Comparison of ENCODE assay signal across 17 cellular contexts in genomic region chr14:36194645-36195044, GRCh38. TPM values are rescaled to one million over a fixed set of nuclear protein-coding genes. Genes with fewer than 3 reads are reported as not detected.
"Had no signal": no experiment of that assay in that cellular context is flagged by ENCODE, and none has a peak within 500 bp of the region (broad histone marks: within the 10 kb centered on the region; RNA-seq: fewer than 3 reads in every experiment).

No MANE protein-coding gene starts in this region.

- H3K4me1 Mint-ChIP-seq: activated B cell treated with CpG ODN at 0.5 μM for 24 hours; activated CD4-positive, alpha-beta T cell treated with anti-CD3 and anti-CD28 coated beads, Interleukin-2, amount 10 ng/mL, durations not matched to agents 24 days and 14 days; activated T-helper 17 cell treated with anti-CD3 and anti-CD28 coated beads, Interleukin-2, amount 50 U/mL, for 72 hours; neural progenitor cell had no signal

- DNase-seq: activated B cell treated with CpG ODN at 0.5 μM for 24 hours; activated CD4-positive, alpha-beta T cell treated with anti-CD3 and anti-CD28 coated beads, Interleukin-2, amount 10 ng/mL, durations not matched to agents 24 days and 14 days; activated CD8-positive, alpha-beta memory T cell treated with anti-CD3 and anti-CD28 coated beads for 24 hours; activated naive CD4-positive, alpha-beta T cell treated with anti-CD3 and anti-CD28 coated beads for 36 hours; colonic mucosa; esophagus squamous epithelium; foreskin fibroblast; glutamatergic neuron; ovary; stimulated activated CD4-positive, alpha-beta T cell treated with anti-CD3 and anti-CD28 coated beads, Interleukin-4, amount 100 ng/mL, for 4 hours; uterus had no signal

- H3K9me3 Mint-ChIP-seq: activated B cell treated with CpG ODN at 0.5 μM for 24 hours; activated CD4-positive, alpha-beta T cell treated with anti-CD3 and anti-CD28 coated beads, Interleukin-2, amount 10 ng/mL, durations not matched to agents 24 days and 14 days; activated naive CD4-positive, alpha-beta T cell treated with anti-CD3 and anti-CD28 coated beads for 36 hours; activated T-helper 17 cell treated with anti-CD3 and anti-CD28 coated beads, Interleukin-2, amount 50 U/mL, for 72 hours; neural progenitor cell had no signal

- H3K4me3 Mint-ChIP-seq: activated B cell treated with CpG ODN at 0.5 μM for 24 hours; activated CD4-positive, alpha-beta T cell treated with anti-CD3 and anti-CD28 coated beads, Interleukin-2, amount 10 ng/mL, durations not matched to agents 24 days and 14 days; activated naive CD4-positive, alpha-beta T cell treated with anti-CD3 and anti-CD28 coated beads for 36 hours; activated T-helper 17 cell treated with anti-CD3 and anti-CD28 coated beads, Interleukin-2, amount 50 U/mL, for 72 hours; neural progenitor cell had no signal

- H3K27ac Mint-ChIP-seq: activated B cell treated with CpG ODN at 0.5 μM for 24 hours; activated CD4-positive, alpha-beta T cell treated with anti-CD3 and anti-CD28 coated beads, Interleukin-2, amount 10 ng/mL, durations not matched to agents 24 days and 14 days; activated naive CD4-positive, alpha-beta T cell treated with anti-CD3 and anti-CD28 coated beads for 36 hours; activated T-helper 17 cell treated with anti-CD3 and anti-CD28 coated beads, Interleukin-2, amount 50 U/mL, for 72 hours; neural progenitor cell had no signal

- H3K36me3 Mint-ChIP-seq: neural progenitor cell had no signal

- ATAC-seq: activated T-helper 17 cell treated with anti-CD3 and anti-CD28 coated beads, Interleukin-2, amount 50 U/mL, for 72 hours had no signal

RNA-seq across cellular contexts. Expression of gene PTCSC3, which starts 18.1 kb away (rescaled TPM):
- total RNA-seq: activated B cell treated with CpG ODN at 0.5 μM for 24 hours; activated CD4-positive, alpha-beta T cell treated with anti-CD3 and anti-CD28 coated beads, Interleukin-2, amount 10 ng/mL, durations not matched to agents 24 days and 14 days; activated naive CD4-positive, alpha-beta T cell treated with anti-CD3 and anti-CD28 coated beads for 36 hours; activated T-helper 17 cell treated with anti-CD3 and anti-CD28 coated beads, Interleukin-2, amount 50 U/mL, for 72 hours; cardiac septum; colonic mucosa; esophagus squamous epithelium; lower leg skin; mesenteric fat pad; ovary; skeletal muscle tissue; uterus had no signal
